ENCODE assay signal across 1 cellular context in the genomic region with DNA sequence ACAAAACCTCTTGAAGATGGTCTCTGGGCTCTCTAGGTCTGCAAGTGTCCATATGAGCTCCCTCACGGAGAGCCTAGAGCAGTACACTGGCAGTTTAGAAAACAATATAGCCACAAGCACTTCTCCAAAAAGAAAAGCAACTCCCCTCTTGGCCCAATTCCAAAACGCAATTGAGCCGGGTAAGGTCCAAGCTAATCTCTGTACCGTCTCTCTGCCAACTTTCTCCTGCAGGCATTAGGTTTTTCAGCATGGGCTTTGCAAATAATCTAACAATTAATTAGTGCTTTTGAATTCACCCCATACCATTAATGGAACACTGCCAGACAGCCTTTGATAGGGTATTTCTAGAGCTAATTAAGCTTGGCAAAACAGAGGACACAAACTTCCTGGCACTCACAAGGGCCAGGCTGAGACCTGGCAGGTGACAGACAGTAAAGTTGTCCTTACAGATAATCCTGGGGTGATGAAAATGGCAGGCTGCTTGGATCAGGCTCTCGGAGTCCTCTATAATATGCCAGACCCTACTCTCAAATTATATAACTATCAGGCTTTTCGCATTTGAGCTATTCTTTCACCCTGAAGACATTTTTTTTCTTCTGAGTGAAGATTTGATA.
TF ChIP-seq lines count a peak whose summit lies in the region.

No MANE protein-coding gene starts in this region.

TF ChIP-seq in WTC11, 78 proteins besides CTCF, POLR2A, EP300 and RAD21 (continued from another document):
- TF ChIP-seq, protein P1, sequence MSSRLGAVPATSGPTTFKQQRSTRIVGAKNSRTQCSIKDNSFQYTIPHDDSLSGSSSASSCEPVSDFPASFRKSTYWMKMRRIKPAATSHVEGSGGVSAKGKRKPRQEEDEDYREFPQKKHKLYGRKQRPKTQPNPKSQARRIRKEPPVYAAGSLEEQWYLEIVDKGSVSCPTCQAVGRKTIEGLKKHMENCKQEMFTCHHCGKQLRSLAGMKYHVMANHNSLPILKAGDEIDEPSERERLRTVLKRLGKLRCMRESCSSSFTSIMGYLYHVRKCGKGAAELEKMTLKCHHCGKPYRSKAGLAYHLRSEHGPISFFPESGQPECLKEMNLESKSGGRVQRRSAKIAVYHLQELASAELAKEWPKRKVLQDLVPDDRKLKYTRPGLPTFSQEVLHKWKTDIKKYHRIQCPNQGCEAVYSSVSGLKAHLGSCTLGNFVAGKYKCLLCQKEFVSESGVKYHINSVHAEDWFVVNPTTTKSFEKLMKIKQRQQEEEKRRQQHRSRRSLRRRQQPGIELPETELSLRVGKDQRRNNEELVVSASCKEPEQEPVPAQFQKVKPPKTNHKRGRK (CRISPR knock-in tag; IDR thresholded peaks at IDR 0.05; ENCODE audit: borderline replicate concordance): no peak
- TF ChIP-seq OVOL2 (CRISPR knock-in tag; IDR thresholded peaks at IDR 0.05; ENCODE audit: borderline replicate concordance) (no peak), JAZF1 (CRISPR knock-in tag; IDR thresholded peaks at IDR 0.05) (no peak)
